ENCODE assay signal across 8 cellular contexts in the genomic region with DNA sequence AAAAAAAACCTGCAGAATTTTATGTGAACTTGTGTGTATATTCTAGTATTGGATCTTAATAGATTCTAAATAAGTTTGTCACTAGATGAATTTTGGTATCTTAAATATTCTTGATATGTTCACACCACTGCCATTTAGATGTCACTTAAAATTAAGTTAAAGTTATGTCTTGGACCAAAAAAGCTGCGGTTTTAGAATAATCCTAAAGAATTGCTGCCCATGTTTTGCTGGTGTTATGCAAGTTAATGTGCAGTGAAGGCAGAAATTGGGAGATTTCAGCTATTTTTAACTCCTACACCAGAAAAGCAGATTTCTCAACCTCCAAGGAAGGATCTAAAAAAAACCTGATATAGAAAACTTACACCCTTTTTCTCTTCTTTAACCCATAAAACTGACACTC. TPM values are rescaled to one million over a fixed set of nuclear protein-coding genes. Genes with fewer than 3 reads are reported as not detected.
DNase-seq lines count a peak whose midpoint lies in the region; ATAC-seq and TF ChIP-seq lines count a peak whose summit lies in the region.

No MANE protein-coding gene starts in this region.

- H3K4me3 Mint-ChIP-seq in activated B cell treated with CpG ODN at 0.5 μM for 24 hours, result peak overlapping the region; percentile 100
- H3K4me3 Mint-ChIP-seq in glutamatergic neuron (ENCODE audit: unreplicated experiment), result peak overlapping the region; percentile 98

- peaks cover 9% of the 10 kb centered on the region for H3K36me3 Mint-ChIP-seq in activated B cell treated with CpG ODN at 0.5 μM for 24 hours (ENCODE audit: low read depth)
- no peaks in the 10 kb centered on the region for H3K36me3 Mint-ChIP-seq in glutamatergic neuron (ENCODE audit: unreplicated experiment)

- CTCF ChIA-PET in SK-N-SH (lab: Yijun Ruan, JAX), result interaction anchor here (0.6 kb wide), 1 partner anchor 475 kb away, joined by 3 read pairs; no protein-coding TSS in a partner anchor
- CTCF ChIA-PET in activated B cell treated with CpG ODN at 0.5 μM for 24 hours (lab: Charles Lee), result interaction anchor here (0.6 kb wide), 1 partner anchor 493 kb away, joined by 4 read pairs; no protein-coding TSS in a partner anchor

- H3K4me1 Mint-ChIP-seq in activated B cell treated with CpG ODN at 0.5 μM for 24 hours, result peaks cover 45% of the 10 kb centered on the region
- peaks cover 14% of the 10 kb centered on the region for H3K4me1 Mint-ChIP-seq in glutamatergic neuron (ENCODE audit: low read depth, unreplicated experiment)

- H3K9ac ChIP-seq in SK-N-SH (peak overlapping the region; percentile 83), skeletal muscle tissue (ENCODE audit: low read depth in 1 of 3, low read length in 3 of 3) (peak overlapping the region; percentile 87 to 98 (median 95))

- H3K9me2 ChIP-seq in SK-N-SH, result no peaks in the 10 kb centered on the region

- 0% methylated on average over 1 of the region's 1 CpG for WGBS in SK-N-SH (ENCODE audit: low lambda C conversion rate)

- H3K27ac ChIP-seq in SK-N-SH (ENCODE audit: low read depth in 2 of 2, low read length in 1 of 2) (peak overlapping the region; percentile 81 to 97), skeletal muscle tissue (ENCODE audit: low read depth, low read length) (peak overlapping the region; percentile 84)

- ATAC-seq in SK-N-SH treated with all-trans-retinoic acid at 6 μM for 48 hours, result no peak
- ATAC-seq in activated B cell treated with CpG ODN at 0.5 μM for 24 hours (ENCODE audit: low read depth), result no peak
- ATAC-seq in GM18868 (IDR thresholded peaks at IDR 0.05; ENCODE audit: unreplicated experiment), result no peak

- H2AFZ ChIP-seq in SK-N-SH (ENCODE audit: low read depth), result peak overlapping the region; percentile 84; the same call in 1 of the 2 replicates

- H3K79me2 ChIP-seq in SK-N-SH (ENCODE audit: insufficient read depth), result peaks cover 56% of the 10 kb centered on the region

- H3F3A ChIP-seq in SK-N-SH (replicated peaks; ENCODE audit: insufficient read depth), result peaks cover 2% of the 10 kb centered on the region

- peak overlapping the region; percentile 80 for H3K4me2 ChIP-seq in SK-N-SH

- POLR2A ChIA-PET in SK-N-SH (lab: Yijun Ruan, JAX), result interaction anchor here (0.9 kb wide), 1 partner anchor 60 kb away, joined by 3 read pairs; a partner anchor contains a TSS
- POLR2A ChIA-PET in activated B cell treated with CpG ODN at 0.5 μM for 24 hours (lab: Charles Lee), result interaction anchor here (1.4 to 3.3 kb wide), 3 partner anchors 10 to 71 kb away, joined by 3 to 35 read pairs (median 4); a partner anchor contains a TSS

- intact Hi-C loops in activated B cell treated with CpG ODN at 0.5 μM for 24 hours (cut with micrococcal nuclease), result loop anchor here (1.0 to 10.0 kb wide), 4 partner anchors 8 to 990 kb away; a partner anchor contains a TSS

- H3K4me1 ChIP-seq in SK-N-SH (ENCODE audit: control insufficient read depth in 1 of 2, insufficient read depth in 2 of 2, low read depth in 1 of 2, low read length in 1 of 2), result peaks cover 0 to 8% of the 10 kb centered on the region in 2 experiments; a peak in 3 of 4 replicates
- peaks cover 10 to 18% (median 13%) of the 10 kb centered on the region in 3 donors for H3K4me1 ChIP-seq in skeletal muscle tissue (ENCODE audit: control insufficient read depth in 3 of 3, insufficient read depth in 3 of 3, low read length in 3 of 3)

- no peaks in the 10 kb centered on the region for H3K27me3 ChIP-seq in SK-N-SH (ENCODE audit: insufficient read depth)
- H3K27me3 ChIP-seq in skeletal muscle tissue (ENCODE audit: control insufficient read depth in 3 of 3, insufficient read depth in 3 of 3, low read length in 3 of 3), result no peaks in the 10 kb centered on the region

- H3K9me3 Mint-ChIP-seq in activated B cell treated with CpG ODN at 0.5 μM for 24 hours (no peaks in the 10 kb centered on the region), glutamatergic neuron (ENCODE audit: unreplicated experiment) (peaks cover 5% of the 10 kb centered on the region)

- H3K27me3 Mint-ChIP-seq in activated B cell treated with CpG ODN at 0.5 μM for 24 hours, result no peaks in the 10 kb centered on the region
- H3K27me3 Mint-ChIP-seq in glutamatergic neuron (ENCODE audit: unreplicated experiment), result peaks cover 11% of the 10 kb centered on the region

- DNase-seq in SK-N-SH (no peak), activated B cell treated with CpG ODN at 0.5 μM for 24 hours (no peak), glutamatergic neuron (no peak), NCI-H1105 treated with DMSO at 0.1 percent for 48 hours (lab: John Stamatoyannopoulos, UW) (no peak), NCI-H128 (lab: John Stamatoyannopoulos, UW; ENCODE audit: unreplicated experiment) (no peak)

- no peak for TF ChIP-seq RAD21 in SK-N-SH (IDR thresholded peaks at IDR 0.05; ENCODE audit: low read length)

- TF ChIP-seq CTCF in SK-N-SH (IDR thresholded peaks at IDR 0.05) (no peak), activated B cell treated with CpG ODN at 0.5 μM for 24 hours (IDR thresholded peaks at IDR 0.05) (no peak), glutamatergic neuron (IDR thresholded peaks at IDR 0.05; ENCODE audit: partially characterized antibody, unreplicated experiment) (no peak)

- H4K20me1 ChIP-seq in SK-N-SH (ENCODE audit: insufficient read depth), result no peaks in the 10 kb centered on the region; the same call in 1 of the 2 replicates

- H3K9me3 ChIP-seq in SK-N-SH, result no peaks in the 10 kb centered on the region
- no peaks in the 10 kb centered on the region for H3K9me3 ChIP-seq in skeletal muscle tissue (ENCODE audit: control insufficient read depth in 3 of 3, low read length in 3 of 3)

- H3K27ac Mint-ChIP-seq in activated B cell treated with CpG ODN at 0.5 μM for 24 hours (peak overlapping the region; percentile 94), glutamatergic neuron (ENCODE audit: unreplicated experiment) (peak overlapping the region; percentile 98)

- no peak for TF ChIP-seq EP300 in SK-N-SH (IDR thresholded peaks at IDR 0.05; ENCODE audit: borderline replicate concordance in 1 of 2, low read depth in 1 of 2, low read length in 1 of 2)

- H3K36me3 ChIP-seq in SK-N-SH (replicated peaks in 1 of 2; ENCODE audit: control insufficient read depth in 1 of 2, insufficient read depth in 2 of 2, low read length in 1 of 2) (peaks cover 0 to 9% of the 10 kb centered on the region in 2 experiments), skeletal muscle tissue (ENCODE audit: control insufficient read depth in 3 of 3, insufficient read depth in 3 of 3, low read length in 3 of 3) (no peaks in the 10 kb centered on the region)

- peak overlapping the region; percentile 94 to 96 for H3K4me3 ChIP-seq in SK-N-SH (ENCODE audit: low read depth in 2 of 2, low read length in 1 of 2)
- peak overlapping the region; percentile 86 to 95 (median 93) for H3K4me3 ChIP-seq in skeletal muscle tissue (ENCODE audit: low read length in 3 of 3)

TF ChIP-seq in SK-N-SH, 30 proteins besides CTCF, POLR2A, EP300 and RAD21 (continues in another document):
- TF ChIP-seq NFIC (IDR thresholded peaks at IDR 0.05; ENCODE audit: borderline replicate concordance) (no peak), FOXJ3 (CRISPR knock-in tag; IDR thresholded peaks at IDR 0.05) (no peak), RFX5 (IDR thresholded peaks at IDR 0.05; ENCODE audit: low read length) (no peak), YY1 (IDR thresholded peaks at IDR 0.05; ENCODE audit: low read depth) (no peak), FOSL2 (IDR thresholded peaks at IDR 0.05; ENCODE audit: borderline replicate concordance, low read depth) (no peak), FOXM1 (IDR thresholded peaks at IDR 0.05; ENCODE audit: low read depth) (no peak)
- TF ChIP-seq, protein P1, sequence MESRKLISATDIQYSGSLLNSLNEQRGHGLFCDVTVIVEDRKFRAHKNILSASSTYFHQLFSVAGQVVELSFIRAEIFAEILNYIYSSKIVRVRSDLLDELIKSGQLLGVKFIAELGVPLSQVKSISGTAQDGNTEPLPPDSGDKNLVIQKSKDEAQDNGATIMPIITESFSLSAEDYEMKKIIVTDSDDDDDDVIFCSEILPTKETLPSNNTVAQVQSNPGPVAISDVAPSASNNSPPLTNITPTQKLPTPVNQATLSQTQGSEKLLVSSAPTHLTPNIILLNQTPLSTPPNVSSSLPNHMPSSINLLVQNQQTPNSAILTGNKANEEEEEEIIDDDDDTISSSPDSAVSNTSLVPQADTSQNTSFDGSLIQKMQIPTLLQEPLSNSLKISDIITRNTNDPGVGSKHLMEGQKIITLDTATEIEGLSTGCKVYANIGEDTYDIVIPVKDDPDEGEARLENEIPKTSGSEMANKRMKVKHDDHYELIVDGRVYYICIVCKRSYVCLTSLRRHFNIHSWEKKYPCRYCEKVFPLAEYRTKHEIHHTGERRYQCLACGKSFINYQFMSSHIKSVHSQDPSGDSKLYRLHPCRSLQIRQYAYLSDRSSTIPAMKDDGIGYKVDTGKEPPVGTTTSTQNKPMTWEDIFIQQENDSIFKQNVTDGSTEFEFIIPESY (IDR thresholded peaks at IDR 0.05; ENCODE audit: borderline replicate concordance, low read depth), result no peak

TF ChIP-seq in SK-N-SH treated with all-trans-retinoic acid at 6 μM for 48 hours, 23 proteins besides CTCF, POLR2A, EP300 and RAD21 (continues in another document):
- TF ChIP-seq TOX (CRISPR knock-in tag; IDR thresholded peaks at IDR 0.05; ENCODE audit: borderline replicate concordance), result no peak
- no peak for TF ChIP-seq ZFP3 (CRISPR knock-in tag; IDR thresholded peaks at IDR 0.05)
- no peak for TF ChIP-seq ZNF70 (CRISPR knock-in tag; IDR thresholded peaks at IDR 0.05)
- TF ChIP-seq, protein P2, sequence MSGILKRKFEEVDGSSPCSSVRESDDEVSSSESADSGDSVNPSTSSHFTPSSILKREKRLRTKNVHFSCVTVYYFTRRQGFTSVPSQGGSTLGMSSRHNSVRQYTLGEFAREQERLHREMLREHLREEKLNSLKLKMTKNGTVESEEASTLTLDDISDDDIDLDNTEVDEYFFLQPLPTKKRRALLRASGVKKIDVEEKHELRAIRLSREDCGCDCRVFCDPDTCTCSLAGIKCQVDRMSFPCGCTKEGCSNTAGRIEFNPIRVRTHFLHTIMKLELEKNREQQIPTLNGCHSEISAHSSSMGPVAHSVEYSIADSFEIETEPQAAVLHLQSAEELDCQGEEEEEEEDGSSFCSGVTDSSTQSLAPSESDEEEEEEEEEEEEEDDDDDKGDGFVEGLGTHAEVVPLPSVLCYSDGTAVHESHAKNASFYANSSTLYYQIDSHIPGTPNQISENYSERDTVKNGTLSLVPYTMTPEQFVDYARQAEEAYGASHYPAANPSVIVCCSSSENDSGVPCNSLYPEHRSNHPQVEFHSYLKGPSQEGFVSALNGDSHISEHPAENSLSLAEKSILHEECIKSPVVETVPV (CRISPR knock-in tag; IDR thresholded peaks at IDR 0.05), result no peak
- TF ChIP-seq ZC3H10 (CRISPR knock-in tag; IDR thresholded peaks at IDR 0.05), result no peak
- TF ChIP-seq SNAI2 (CRISPR knock-in tag; IDR thresholded peaks at IDR 0.05), result no peak
- no peak for TF ChIP-seq GLIS3 (CRISPR knock-in tag; IDR thresholded peaks at IDR 0.05)
- no peak for TF ChIP-seq CSDC2 (CRISPR knock-in tag; IDR thresholded peaks at IDR 0.05)

RNA-seq across cellular contexts. Expression of a gene that starts 0.7 kb away (rescaled TPM):
- 18.6 and 25.9 TPM in 2 replicates for polyA plus RNA-seq in SK-N-SH (2012; rRNA removed)
- 29.3 and 45.8 TPM in 2 replicates for polyA plus RNA-seq in SK-N-SH (2012; cell fraction: cytosol; rRNA removed)
- polyA plus RNA-seq in SK-N-SH (2012; cell fraction: nucleus; rRNA removed), result 10.8 and 23.0 TPM in 2 replicates
- total RNA-seq in activated B cell treated with CpG ODN at 0.5 μM for 24 hours (49.4 and 49.9 TPM in 2 replicates), glutamatergic neuron (ENCODE audit: unreplicated experiment) (70.3 TPM), skeletal muscle tissue (53.8 TPM)
